In genomic region chr19:19946226-19946625, GRCh38 we compare ENCODE assay signal across 24 cellular contexts.
"Had no signal": no experiment of that assay in that cellular context is flagged by ENCODE, and none has a peak within 500 bp of the region (broad histone marks: within the 10 kb centered on the region; RNA-seq: fewer than 3 reads in every experiment).

No MANE protein-coding gene starts in this region.

- H3K27me3 Mint-ChIP-seq: stimulated activated memory B cell treated with anti-CD40 and anti-IgM and Interleukin-4, amounts not matched to agents 10 μg/mL and 1 μg/mL and 100 μg/mL, for 72 hours; stimulated activated naive CD8-positive, alpha-beta T cell treated with anti-CD3 and anti-CD28 coated beads, Interleukin-15, amount 100 ng/mL, for 72 hours; type B pancreatic cell had no signal

- H3K27ac Mint-ChIP-seq: stimulated activated effector memory CD8-positive, alpha-beta T cell treated with anti-CD3 and anti-CD28 coated beads, Interleukin-12 subunit alpha, Interleukin-12 subunit beta, amount 100 ng/mL, for 72 hours; stimulated activated memory B cell treated with anti-CD40 and anti-IgM and Interleukin-4, amounts not matched to agents 10 μg/mL and 1 μg/mL and 100 μg/mL, for 72 hours; stimulated activated naive B cell treated with anti-CD40 and anti-IgM and Interleukin-4, amounts not matched to agents 10 μg/mL and 1 μg/mL and 100 μg/mL, for 72 hours; stimulated activated naive CD8-positive, alpha-beta T cell treated with anti-CD3 and anti-CD28 coated beads, Interleukin-15, amount 100 ng/mL, for 72 hours; stimulated activated naive CD8-positive, alpha-beta T cell treated with anti-CD3 and anti-CD28 coated beads, Interleukin-15, Interleukin-2, amounts not matched to agents 100 ng/mL and 50 ng/mL, for 24 hours; type B pancreatic cell had no signal

- H3K4me1 Mint-ChIP-seq: stimulated activated effector memory CD8-positive, alpha-beta T cell treated with anti-CD3 and anti-CD28 coated beads, Interleukin-12 subunit alpha, Interleukin-12 subunit beta, amount 100 ng/mL, for 72 hours; stimulated activated memory B cell treated with anti-CD40 and anti-IgM and Interleukin-4, amounts not matched to agents 10 μg/mL and 1 μg/mL and 100 μg/mL, for 72 hours; stimulated activated naive B cell treated with anti-CD40 and anti-IgM and Interleukin-4, amounts not matched to agents 10 μg/mL and 1 μg/mL and 100 μg/mL, for 72 hours; stimulated activated naive CD8-positive, alpha-beta T cell treated with anti-CD3 and anti-CD28 coated beads, Interleukin-15, amount 100 ng/mL, for 72 hours had no signal

- H3K4me3 Mint-ChIP-seq: stimulated activated effector memory CD8-positive, alpha-beta T cell treated with anti-CD3 and anti-CD28 coated beads, Interleukin-12 subunit alpha, Interleukin-12 subunit beta, amount 100 ng/mL, for 72 hours; stimulated activated memory B cell treated with anti-CD40 and anti-IgM and Interleukin-4, amounts not matched to agents 10 μg/mL and 1 μg/mL and 100 μg/mL, for 72 hours; stimulated activated naive B cell treated with anti-CD40 and anti-IgM and Interleukin-4, amounts not matched to agents 10 μg/mL and 1 μg/mL and 100 μg/mL, for 72 hours; stimulated activated naive CD8-positive, alpha-beta T cell treated with anti-CD3 and anti-CD28 coated beads, Interleukin-15, amount 100 ng/mL, for 72 hours; stimulated activated naive CD8-positive, alpha-beta T cell treated with anti-CD3 and anti-CD28 coated beads, Interleukin-15, Interleukin-2, amounts not matched to agents 100 ng/mL and 50 ng/mL, for 24 hours; type B pancreatic cell had no signal

- H3K36me3 Mint-ChIP-seq: stimulated activated effector memory CD8-positive, alpha-beta T cell treated with anti-CD3 and anti-CD28 coated beads, Interleukin-12 subunit alpha, Interleukin-12 subunit beta, amount 100 ng/mL, for 72 hours; stimulated activated memory B cell treated with anti-CD40 and anti-IgM and Interleukin-4, amounts not matched to agents 10 μg/mL and 1 μg/mL and 100 μg/mL, for 72 hours; type B pancreatic cell had no signal

- ATAC-seq: stimulated activated effector memory CD8-positive, alpha-beta T cell treated with anti-CD3 and anti-CD28 coated beads, Interleukin-12 subunit alpha, Interleukin-12 subunit beta, amount 100 ng/mL, for 72 hours; stimulated activated memory B cell treated with anti-CD40 and anti-IgM and Interleukin-4, amounts not matched to agents 10 μg/mL and 1 μg/mL and 100 μg/mL, for 72 hours; stimulated activated naive B cell treated with anti-CD40 and anti-IgM and Interleukin-4, amounts not matched to agents 10 μg/mL and 1 μg/mL and 100 μg/mL, for 72 hours; stimulated activated naive CD8-positive, alpha-beta T cell treated with anti-CD3 and anti-CD28 coated beads, Interleukin-15, amount 100 ng/mL, for 72 hours; stimulated activated naive CD8-positive, alpha-beta T cell treated with anti-CD3 and anti-CD28 coated beads, Interleukin-15, Interleukin-2, amounts not matched to agents 100 U/mL and 50 U/mL, for 24 hours; upper lobe of right lung had no signal

- H3K9me3 Mint-ChIP-seq: stimulated activated effector memory CD8-positive, alpha-beta T cell treated with anti-CD3 and anti-CD28 coated beads, Interleukin-12 subunit alpha, Interleukin-12 subunit beta, amount 100 ng/mL, for 72 hours had no signal

- DNase-seq: stimulated activated CD4-positive, alpha-beta T cell treated with anti-CD3 and anti-CD28 coated beads, Interleukin-2, amount 100 ng/mL, for 48 hours; stimulated activated CD4-positive, alpha-beta T cell treated with anti-CD3 and anti-CD28 coated beads, Interleukin-4, amount 100 ng/mL, for 1 hour; stimulated activated CD4-positive, alpha-beta T cell treated with anti-CD3 and anti-CD28 coated beads, Interleukin-4, amount 100 ng/mL, for 24 hours; stimulated activated CD4-positive, alpha-beta T cell treated with anti-CD3 and anti-CD28 coated beads, Interleukin-4, amount 100 ng/mL, for 4 hours; stimulated activated CD8-positive, alpha-beta memory T cell treated with anti-CD3 and anti-CD28 coated beads, Interleukin-4, amount 100 ng/mL, for 48 hours; stimulated activated naive B cell treated with anti-CD40 and anti-IgM and Interleukin-4, amounts not matched to agents 10 μg/mL and 1 μg/mL and 100 μg/mL, for 72 hours; stimulated activated naive CD4-positive, alpha-beta T cell; stimulated activated naive CD4-positive, alpha-beta T cell treated with Interleukin-2 at 50 U/mL for 16 hours; stimulated activated naive CD8-positive, alpha-beta T cell treated with anti-CD3 and anti-CD28 coated beads, Interleukin-15, amount 100 ng/mL, for 72 hours; stimulated activated naive CD8-positive, alpha-beta T cell treated with anti-CD3 and anti-CD28 coated beads, Interleukin-15, Interleukin-2, amounts not matched to agents 100 U/mL and 50 U/mL, for 24 hours; stomach; substantia nigra; testis; thyroid gland; tibial artery; transverse colon; trophoblast cell; upper lobe of left lung; upper lobe of right lung; uterus had no signal
